8 cellular contexts compared by ENCODE assay signal in genomic region chr21:39314155-39315027, GRCh38. TPM values are rescaled to one million over a fixed set of nuclear protein-coding genes. Genes with fewer than 3 reads are reported as not detected.
DNase-seq lines count a peak whose midpoint lies in the region; ATAC-seq, FAIRE-seq and TF ChIP-seq lines count a peak whose summit lies in the region.

No MANE protein-coding gene starts in this region.

- peak overlapping the region; percentile 76 for H2AFZ ChIP-seq in endothelial cell of umbilical vein (ENCODE audit: low read depth, low read length)

- no peaks in the 10 kb centered on the region for H3K27me3 Mint-ChIP-seq in stimulated activated memory B cell treated with anti-CD40 and anti-IgM and Interleukin-4, amounts not matched to agents 10 μg/mL and 1 μg/mL and 100 μg/mL, for 72 hours

- H3K4me3 Mint-ChIP-seq in stimulated activated memory B cell treated with anti-CD40 and anti-IgM and Interleukin-4, amounts not matched to agents 10 μg/mL and 1 μg/mL and 100 μg/mL, for 72 hours, result peak overlapping the region; percentile 98

- intact Hi-C loops in endothelial cell of umbilical vein (cut with micrococcal nuclease), result loop anchor here (1.0 kb wide), 1 partner anchor 131 kb away; the partner anchor contains the start of gene LCA5L

- H3K4me2 ChIP-seq in endothelial cell of umbilical vein (ENCODE audit: insufficient read depth, low read length), result peak overlapping the region; percentile 66

- POLR2A ChIA-PET in endothelial cell of umbilical vein (lab: Charles Lee), result interaction anchor here (1.4 kb wide), 1 partner anchor 34 kb away, joined by 6 read pairs; no protein-coding TSS in a partner anchor

- DNase-seq in A172 (ENCODE audit: low spot score) (peak; percentile 73), NCI-H82 treated with DMSO at 0.1 percent for 48 hours (lab: John Stamatoyannopoulos, UW; ENCODE audit: unreplicated experiment) (peak; percentile 35), endothelial cell of umbilical vein (ENCODE audit: low read depth, low spot score) (peak; percentile 76), middle frontal gyrus (ENCODE audit: extremely low spot score, low spot score) (peak; percentile 41)
- peak; percentile 47 for DNase-seq in activated CD8-positive, alpha-beta memory T cell treated with anti-CD3 and anti-CD28 coated beads, Interleukin-2, amount 50 U/mL, for 4 hours

- no peak for TF ChIP-seq POLR2A in endothelial cell of umbilical vein (IDR thresholded peaks at IDR 0.05; ENCODE audit: low read depth, low read length)

- no peaks in the 10 kb centered on the region for H3K9me3 ChIP-seq in endothelial cell of umbilical vein (replicated peaks; ENCODE audit: control insufficient read depth, insufficient read depth, low read length)

- peaks cover 14% of the 10 kb centered on the region for H3K79me2 ChIP-seq in endothelial cell of umbilical vein (ENCODE audit: control insufficient read depth, insufficient read depth, low read length)

- H3K27ac Mint-ChIP-seq in stimulated activated memory B cell treated with anti-CD40 and anti-IgM and Interleukin-4, amounts not matched to agents 10 μg/mL and 1 μg/mL and 100 μg/mL, for 72 hours, result peak overlapping the region; percentile 93

- H3K36me3 Mint-ChIP-seq in stimulated activated memory B cell treated with anti-CD40 and anti-IgM and Interleukin-4, amounts not matched to agents 10 μg/mL and 1 μg/mL and 100 μg/mL, for 72 hours, result peaks cover 18% of the 10 kb centered on the region

- no peaks in the 10 kb centered on the region for H3K9me1 ChIP-seq in endothelial cell of umbilical vein (replicated peaks; ENCODE audit: control insufficient read depth, extremely low read depth, insufficient read depth, low read length)

- TF ChIP-seq CTCF in endothelial cell of umbilical vein (IDR thresholded peaks at IDR 0.05; ENCODE audit: extremely low read depth in 1 of 2, insufficient read depth in 1 of 2, low read depth in 1 of 2, low read length in 2 of 2), result no peak

- ATAC-seq in GM18861 (IDR thresholded peaks at IDR 0.05; ENCODE audit: unreplicated experiment), result peak; percentile 4
- ATAC-seq in HG03196 (IDR thresholded peaks at IDR 0.05; ENCODE audit: unreplicated experiment), result peak; percentile 5
- peak; percentile 10 for ATAC-seq in stimulated activated memory B cell treated with anti-CD40 and anti-IgM and Interleukin-4, amounts not matched to agents 10 μg/mL and 1 μg/mL and 100 μg/mL, for 72 hours

- no peaks in the 10 kb centered on the region for H4K20me1 ChIP-seq in endothelial cell of umbilical vein (replicated peaks; ENCODE audit: control insufficient read depth, extremely low read depth, insufficient read depth, low read length)

- H3K4me1 ChIP-seq in endothelial cell of umbilical vein (ENCODE audit: control insufficient read depth, extremely low read depth, insufficient read depth, low read length), result peaks cover 12% of the 10 kb centered on the region

- peak overlapping the region; percentile 91 for H3K9ac ChIP-seq in endothelial cell of umbilical vein (replicated peaks; ENCODE audit: extremely low read depth, insufficient read depth, low read length)

- peak overlapping the region; percentile 36 to 57 (median 54) for H3K4me3 ChIP-seq in endothelial cell of umbilical vein (replicated peaks in 1 of 3; ENCODE audit: insufficient read depth in 1 of 3, low read depth in 1 of 3, low read length in 3 of 3)

- peak; percentile 87 for FAIRE-seq in endothelial cell of umbilical vein (lab: Jason Lieb, UNC)

- no peaks in the 10 kb centered on the region for H3K36me3 ChIP-seq in endothelial cell of umbilical vein (ENCODE audit: control insufficient read depth in 2 of 2, extremely low read depth in 1 of 2, insufficient read depth in 2 of 2, low read length in 2 of 2)

- H3K27ac ChIP-seq in endothelial cell of umbilical vein (ENCODE audit: insufficient read depth, low read depth, low read length), result peak overlapping the region; percentile 88

- peaks cover 65% of the 10 kb centered on the region for H3K4me1 Mint-ChIP-seq in stimulated activated memory B cell treated with anti-CD40 and anti-IgM and Interleukin-4, amounts not matched to agents 10 μg/mL and 1 μg/mL and 100 μg/mL, for 72 hours

- TSS peak; percentile 66 for BruUV-seq in endothelial cell of umbilical vein (replicated peaks; lab: Mats Ljungman, UMichigan)

- dilution Hi-C loops in endothelial cell of umbilical vein (cut with MboI; ENCODE audit: extremely low pct_ligation_motif_present, low sequenced_read_pairs), result no loop called here

- H3K27me3 ChIP-seq in endothelial cell of umbilical vein (ENCODE audit: control insufficient read depth in 2 of 2, insufficient read depth in 2 of 2, low read length in 2 of 2), result peaks cover 4% of the 10 kb centered on the region in 2 experiments

- no peaks in the 10 kb centered on the region for H3K9me3 Mint-ChIP-seq in stimulated activated memory B cell treated with anti-CD40 and anti-IgM and Interleukin-4, amounts not matched to agents 10 μg/mL and 1 μg/mL and 100 μg/mL, for 72 hours

- CTCF ChIA-PET in endothelial cell of umbilical vein (lab: Charles Lee), result interaction anchor here (0.8 to 1.2 kb wide), 2 partner anchors 9 to 73 kb away, joined by 3 to 6 read pairs; no protein-coding TSS in a partner anchor

TF ChIP-seq in endothelial cell of umbilical vein, 7 proteins besides CTCF, POLR2A, EP300 and RAD21:
- TF ChIP-seq POLR2AphosphoS5 (IDR thresholded peaks at IDR 0.05; ENCODE audit: insufficient read depth, low read depth, low read length), result peak; percentile 52
- no peak for TF ChIP-seq MYC (IDR thresholded peaks at IDR 0.05; ENCODE audit: low read depth, low read length)

RNA-seq across cellular contexts. Expression of gene BRWD1, which starts 1.0 kb away (rescaled TPM):
- total RNA-seq in A172 (2014; rRNA removed; shearing (Covaris generic)), result 40.5 and 46.9 TPM in 2 replicates
- total RNA-seq in endothelial cell of umbilical vein, result 28.8 and 33.2 TPM in 2 replicates
- 4.7 and 6.1 TPM in 2 replicates for polyA plus RNA-seq in endothelial cell of umbilical vein
- 3.7 and 4.0 TPM in 2 replicates for polyA plus RNA-seq in endothelial cell of umbilical vein (2011; cell fraction: cytosol; rRNA removed)
- 19.7 and 23.3 TPM in 2 replicates for polyA plus RNA-seq in endothelial cell of umbilical vein (2011; cell fraction: nucleus; rRNA removed)
- 10.2 and 10.7 TPM in 2 replicates for polyA plus RNA-seq in endothelial cell of umbilical vein (2012)
- polyA minus RNA-seq in endothelial cell of umbilical vein, result 47.1 and 51.2 TPM in 2 replicates
- polyA minus RNA-seq in endothelial cell of umbilical vein (2011; cell fraction: cytosol; rRNA and poly(A)+ RNA removed), result 21.4 TPM
- 82.3 and 99.3 TPM in 2 replicates for polyA minus RNA-seq in endothelial cell of umbilical vein (2011; cell fraction: nucleus; rRNA and poly(A)+ RNA removed)

RNA-seq across cellular contexts. Expression of gene HMGN1, which starts 34.5 kb away (rescaled TPM):
- total RNA-seq in A172 (2014; rRNA removed; shearing (Covaris generic)), result 461 and 562 TPM in 2 replicates
- 360 and 389 TPM in 2 replicates for total RNA-seq in endothelial cell of umbilical vein
- 106 and 162 TPM in 2 replicates for polyA plus RNA-seq in endothelial cell of umbilical vein
- polyA plus RNA-seq in endothelial cell of umbilical vein (2011; cell fraction: cytosol; rRNA removed), result 154 and 164 TPM in 2 replicates
- 129 and 212 TPM in 2 replicates for polyA plus RNA-seq in endothelial cell of umbilical vein (2011; cell fraction: nucleus; rRNA removed)
- polyA plus RNA-seq in endothelial cell of umbilical vein (2012), result 355 and 419 TPM in 2 replicates
- polyA minus RNA-seq in endothelial cell of umbilical vein, result 65.5 and 67.3 TPM in 2 replicates
- polyA minus RNA-seq in endothelial cell of umbilical vein (2011; cell fraction: cytosol; rRNA and poly(A)+ RNA removed), result 122 TPM
- 45.8 and 58.5 TPM in 2 replicates for polyA minus RNA-seq in endothelial cell of umbilical vein (2011; cell fraction: nucleus; rRNA and poly(A)+ RNA removed)

Comparison
In these comparisons a context has a peak if more than half of its experiments do, and no peak if none do; other contexts are left out.
1. Peak in every context shown above with its lines: DNase-seq, ATAC-seq, H3K4me3 ChIP-seq and H3K27ac ChIP-seq.